ENCODE assay signal across 21 cellular contexts in the genomic region with DNA sequence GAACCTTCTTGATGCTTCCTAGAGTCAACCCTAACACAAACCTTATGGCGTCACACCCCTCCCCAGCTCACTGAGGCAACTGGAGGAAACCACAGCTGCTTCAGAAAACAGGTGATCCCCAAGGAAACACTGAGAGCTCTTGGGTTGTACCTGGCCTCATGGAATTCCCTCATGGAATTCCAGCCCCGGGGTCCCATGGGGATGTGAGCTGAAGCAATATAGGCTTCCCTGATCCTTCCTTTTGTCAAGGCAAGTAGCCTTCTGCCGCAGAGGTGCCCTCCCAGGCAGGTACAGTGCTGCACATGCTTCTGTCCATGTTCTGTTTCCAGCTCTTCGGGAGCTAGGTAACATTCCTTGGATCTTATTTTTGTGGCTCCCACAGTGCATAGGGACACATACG. TPM values are rescaled to one million over a fixed set of nuclear protein-coding genes. Genes with fewer than 3 reads are reported as not detected.
DNase-seq lines count a peak whose midpoint lies in the region; ATAC-seq and TF ChIP-seq lines count a peak whose summit lies in the region.
"Had no signal": no experiment of that assay in that cellular context is flagged by ENCODE, and none has a peak within 500 bp of the region (broad histone marks: within the 10 kb centered on the region; RNA-seq: fewer than 3 reads in every experiment).

No MANE protein-coding gene starts in this region.

- CTCF ChIA-PET in WTC11 (lab: Charles Lee), result interaction anchor here (0.8 to 2.8 kb wide), 5 partner anchors 12 to 122 kb away, joined by 3 to 17 read pairs (median 7); no protein-coding TSS in a partner anchor

- peak; percentile 6; the same call in 1 of the 2 replicates for ATAC-seq in WTC11
- no peak for ATAC-seq in GM21447 (IDR thresholded peaks at IDR 0.05; ENCODE audit: unreplicated experiment)
- ATAC-seq: A549, HCT116 had no signal

- H3K4me3 ChIP-seq in H7 (ENCODE audit: insufficient read depth, low read depth, low read length), result no peak overlapping the region
- H3K4me3 ChIP-seq: A549; BLaER1 treated with 17β-estradiol and CSF1 and Interleukin-3, amounts not matched to agents 10 nM and 100 nM had no signal

- no peak for TF ChIP-seq CTCF in WTC11 (IDR thresholded peaks at IDR 0.05)

- no peaks in the 10 kb centered on the region for H3K36me3 ChIP-seq in H7 (replicated peaks; ENCODE audit: control insufficient read depth, insufficient read depth, low read length)
- H3K36me3 ChIP-seq: BE2C; BLaER1 treated with 17β-estradiol and CSF1 and Interleukin-3, amounts not matched to agents 10 nM and 100 nM had no signal

- in situ Hi-C loops in KBM-7 (cut with MboI; ENCODE audit: low pct_unique_long_range_greater_than_20kb, low sequenced_read_pairs), result no loop called here

- H3K27ac Mint-ChIP-seq in WTC11, result no peak overlapping the region
- H3K27ac Mint-ChIP-seq: CD14-positive monocyte; CD4-positive, alpha-beta T cell had no signal

- peak; percentile 31 for DNase-seq in ELF-1 (ENCODE audit: low read depth, low spot score)
- peak; percentile 72 for DNase-seq in H7
- DNase-seq in WTC11 (ENCODE audit: low spot score), result no peak
- no peak for DNase-seq in KBM-7
- DNase-seq in activated effector memory CD4-positive, alpha-beta T cell treated with anti-CD3 and anti-CD28 coated beads, Interleukin-2, amount 50 U/mL, for 16 hours, result no peak
- DNase-seq: 8988T; ACHN; AML-193; BE2C; CD4-positive, alpha-beta T cell; CD8-positive, alpha-beta memory T cell; DMS 273 treated with DMSO at 0.1 percent for 48 hours; DMS79; EL; GF-D8 had no signal

- H3K4me1 Mint-ChIP-seq in WTC11, result peaks cover 38% of the 10 kb centered on the region
- H3K4me1 Mint-ChIP-seq: CD14-positive monocyte; CD8-positive, alpha-beta memory T cell had no signal

- H3K27me3 ChIP-seq in H7 (ENCODE audit: control insufficient read depth, insufficient read depth, low read length), result peaks cover 1% of the 10 kb centered on the region
- H3K27me3 ChIP-seq: BLaER1 treated with 17β-estradiol and CSF1 and Interleukin-3, amounts not matched to agents 10 nM and 100 nM had no signal

- H3K27me3 Mint-ChIP-seq in WTC11 (ENCODE audit: low read depth), result peaks cover 2% of the 10 kb centered on the region; the same call in 1 of the 2 replicates

- H3K36me3 Mint-ChIP-seq in WTC11, result no peaks in the 10 kb centered on the region
- H3K36me3 Mint-ChIP-seq: CD14-positive monocyte; CD8-positive, alpha-beta memory T cell had no signal

- H3K9me3 Mint-ChIP-seq in WTC11, result no peaks in the 10 kb centered on the region
- H3K9me3 Mint-ChIP-seq: CD14-positive monocyte; CD4-positive, alpha-beta T cell had no signal

- no peak overlapping the region for H3K4me3 Mint-ChIP-seq in WTC11
- H3K4me3 Mint-ChIP-seq: CD14-positive monocyte; CD4-positive, alpha-beta T cell; CD8-positive, alpha-beta memory T cell had no signal

- POLR2A ChIA-PET in WTC11 (lab: Charles Lee), result interaction anchor here (1.0 kb wide), 1 partner anchor 55 kb away, joined by 3 read pairs; no protein-coding TSS in a partner anchor

TF ChIP-seq in WTC11, 78 proteins besides CTCF, POLR2A, EP300 and RAD21:
- TF ChIP-seq AFF4 (CRISPR knock-in tag; IDR thresholded peaks at IDR 0.05; ENCODE audit: borderline replicate concordance) (no peak), NFATC4 (CRISPR knock-in tag; IDR thresholded peaks at IDR 0.05) (no peak), ZNF263 (CRISPR knock-in tag; IDR thresholded peaks at IDR 0.05; ENCODE audit: low read depth) (no peak), ZNF425 (CRISPR knock-in tag; conservative IDR thresholded peaks at IDR 0.05) (no peak), TEAD1 (CRISPR knock-in tag; IDR thresholded peaks at IDR 0.05) (no peak), NR3C1 (CRISPR knock-in tag; conservative IDR thresholded peaks at IDR 0.05; ENCODE audit: low read depth) (no peak), GABPB1 (CRISPR knock-in tag; IDR thresholded peaks at IDR 0.05) (no peak), E2F5 (CRISPR knock-in tag; IDR thresholded peaks at IDR 0.05) (no peak), EMX1 (CRISPR knock-in tag; IDR thresholded peaks at IDR 0.05) (no peak), CREM (CRISPR knock-in tag; IDR thresholded peaks at IDR 0.05) (no peak), GRHL2 (CRISPR knock-in tag; IDR thresholded peaks at IDR 0.05; ENCODE audit: insufficient replicate concordance, severe bottlenecking) (no peak), HMGA2 (CRISPR knock-in tag; IDR thresholded peaks at IDR 0.05) (no peak)
- TF ChIP-seq, protein P1, sequence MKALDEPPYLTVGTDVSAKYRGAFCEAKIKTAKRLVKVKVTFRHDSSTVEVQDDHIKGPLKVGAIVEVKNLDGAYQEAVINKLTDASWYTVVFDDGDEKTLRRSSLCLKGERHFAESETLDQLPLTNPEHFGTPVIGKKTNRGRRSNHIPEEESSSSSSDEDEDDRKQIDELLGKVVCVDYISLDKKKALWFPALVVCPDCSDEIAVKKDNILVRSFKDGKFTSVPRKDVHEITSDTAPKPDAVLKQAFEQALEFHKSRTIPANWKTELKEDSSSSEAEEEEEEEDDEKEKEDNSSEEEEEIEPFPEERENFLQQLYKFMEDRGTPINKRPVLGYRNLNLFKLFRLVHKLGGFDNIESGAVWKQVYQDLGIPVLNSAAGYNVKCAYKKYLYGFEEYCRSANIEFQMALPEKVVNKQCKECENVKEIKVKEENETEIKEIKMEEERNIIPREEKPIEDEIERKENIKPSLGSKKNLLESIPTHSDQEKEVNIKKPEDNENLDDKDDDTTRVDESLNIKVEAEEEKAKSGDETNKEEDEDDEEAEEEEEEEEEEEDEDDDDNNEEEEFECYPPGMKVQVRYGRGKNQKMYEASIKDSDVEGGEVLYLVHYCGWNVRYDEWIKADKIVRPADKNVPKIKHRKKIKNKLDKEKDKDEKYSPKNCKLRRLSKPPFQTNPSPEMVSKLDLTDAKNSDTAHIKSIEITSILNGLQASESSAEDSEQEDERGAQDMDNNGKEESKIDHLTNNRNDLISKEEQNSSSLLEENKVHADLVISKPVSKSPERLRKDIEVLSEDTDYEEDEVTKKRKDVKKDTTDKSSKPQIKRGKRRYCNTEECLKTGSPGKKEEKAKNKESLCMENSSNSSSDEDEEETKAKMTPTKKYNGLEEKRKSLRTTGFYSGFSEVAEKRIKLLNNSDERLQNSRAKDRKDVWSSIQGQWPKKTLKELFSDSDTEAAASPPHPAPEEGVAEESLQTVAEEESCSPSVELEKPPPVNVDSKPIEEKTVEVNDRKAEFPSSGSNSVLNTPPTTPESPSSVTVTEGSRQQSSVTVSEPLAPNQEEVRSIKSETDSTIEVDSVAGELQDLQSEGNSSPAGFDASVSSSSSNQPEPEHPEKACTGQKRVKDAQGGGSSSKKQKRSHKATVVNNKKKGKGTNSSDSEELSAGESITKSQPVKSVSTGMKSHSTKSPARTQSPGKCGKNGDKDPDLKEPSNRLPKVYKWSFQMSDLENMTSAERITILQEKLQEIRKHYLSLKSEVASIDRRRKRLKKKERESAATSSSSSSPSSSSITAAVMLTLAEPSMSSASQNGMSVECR (CRISPR knock-in tag; IDR thresholded peaks at IDR 0.05; ENCODE audit: borderline replicate concordance), result no peak

RNA-seq across cellular contexts. Expression of gene TSPAN11, which starts 47.3 kb away (rescaled TPM):
- 0.42 and 0.67 TPM in 2 replicates for total RNA-seq in H7 (2014; rRNA removed; shearing (Covaris generic))
- total RNA-seq in WTC11 (2021), result 4.6 to 6.1 TPM (median 5.3 TPM) in 3 replicates
- total RNA-seq: CD4-positive, alpha-beta T cell; CD8-positive, alpha-beta memory T cell; G401 had no signal

Comparison
In these comparisons a context has a peak if more than half of its experiments do, and no peak if none do; other contexts are left out.
1. DNase-seq: peak in ELF-1 (single experiment) and H7 (single experiment); none in WTC11 (single experiment), KBM-7 (single experiment) and activated effector memory CD4-positive, alpha-beta T cell treated with anti-CD3 and anti-CD28 coated beads, Interleukin-2, amount 50 U/mL, for 16 hours (single experiment).